Comparison of ENCODE assay signal across 24 cellular contexts in genomic region chr6:81381382-81381916, GRCh38.
A peak's percentile ranks its signal among the peaks of the same experiment; 100 is the strongest.
DNase-seq lines count a peak whose midpoint lies in the region; ATAC-seq, FAIRE-seq and TF ChIP-seq lines count a peak whose summit lies in the region.
"Had no signal": no experiment of that assay in that cellular context is flagged by ENCODE, and none has a peak within 500 bp of the region (broad histone marks: within the 10 kb centered on the region; RNA-seq: fewer than 3 reads in every experiment).

No MANE protein-coding gene starts in this region.

- no peak for FAIRE-seq in pancreas (lab: Jason Lieb, UNC)
- FAIRE-seq: A549, D721Med, GM12891, GM18507 had no signal

- ATAC-seq in pancreas = peak; percentile 55 to 63 (median 60)
- ATAC-seq in HG03442 (IDR thresholded peaks at IDR 0.05; ENCODE audit: unreplicated experiment) = no peak
- ATAC-seq: A549, GM23338 had no signal

- no peak overlapping the region for H3K4me2 ChIP-seq in hepatocyte
- H3K4me2 ChIP-seq: A549; BLaER1 treated with 17β-estradiol and CSF1 and Interleukin-3, amounts not matched to agents 10 nM and 100 nM; GM23338 had no signal

- no peak overlapping the region for H3K9ac ChIP-seq in liver (ENCODE audit: low read depth in 1 of 2, low read length in 2 of 2)
- H3K9ac ChIP-seq: BLaER1 treated with 17β-estradiol and CSF1 and Interleukin-3, amounts not matched to agents 10 nM and 100 nM had no signal

- no peaks in the 10 kb centered on the region for H3K79me2 ChIP-seq in hepatocyte

- H3K9me2 ChIP-seq in hepatocyte (replicated peaks; ENCODE audit: insufficient read depth) = no peaks in the 10 kb centered on the region

- H4K20me1 ChIP-seq in hepatocyte (ENCODE audit: insufficient read depth, poor library complexity, severe bottlenecking) = no peaks in the 10 kb centered on the region
- H4K20me1 ChIP-seq: BLaER1 treated with 17β-estradiol and CSF1 and Interleukin-3, amounts not matched to agents 10 nM and 100 nM had no signal

- H3K4me1 ChIP-seq in hepatocyte (ENCODE audit: insufficient read depth) (no peaks in the 10 kb centered on the region), liver (ENCODE audit: control insufficient read depth in 4 of 4, insufficient read depth in 4 of 4, low read length in 3 of 4) (peaks cover 2 to 11% (median 8%) of the 10 kb centered on the region in 4 donors), pancreas (peaks cover 0 to 5% (median 0%) of the 10 kb centered on the region in 3 donors)
- H3K4me1 ChIP-seq: A549; BLaER1 treated with 17β-estradiol and CSF1 and Interleukin-3, amounts not matched to agents 10 nM and 100 nM had no signal

- no peak for TF ChIP-seq RAD21 in liver (IDR thresholded peaks at IDR 0.05)

- peak; percentile 17 for DNase-seq in HuH-7 (ENCODE audit: low spot score)
- DNase-seq in hepatocyte (ENCODE audit: low spot score) = no peak
- DNase-seq in pancreas = no peak
- DNase-seq in HCEC 1CT = no peak
- DNase-seq in hippocampal formation (lab: John Stamatoyannopoulos, UW) = no peak
- DNase-seq: 8988T; ACHN; AML-193; BE2C; CD4-positive, alpha-beta T cell; CD8-positive, alpha-beta memory T cell; DMS 273 treated with DMSO at 0.1 percent for 48 hours; DMS79; GF-D8; H9; HFFc6 had no signal

- H2AFZ ChIP-seq in hepatocyte = no peak overlapping the region
- H2AFZ ChIP-seq: GM23338 had no signal

- H3K27me3 ChIP-seq in hepatocyte (no peaks in the 10 kb centered on the region), liver (ENCODE audit: control insufficient read depth in 4 of 4, insufficient read depth in 4 of 4, low read length in 3 of 4) (no peaks in the 10 kb centered on the region), pancreas (no peaks in the 10 kb centered on the region)
- H3K27me3 ChIP-seq: BE2C; BLaER1 treated with 17β-estradiol and CSF1 and Interleukin-3, amounts not matched to agents 10 nM and 100 nM had no signal

- H3K9me3 ChIP-seq in hepatocyte (ENCODE audit: low read depth) (no peaks in the 10 kb centered on the region), liver (ENCODE audit: control insufficient read depth in 4 of 4, low read length in 3 of 4) (no peaks in the 10 kb centered on the region), pancreas (no peaks in the 10 kb centered on the region)
- H3K9me3 ChIP-seq: A549; BE2C; BLaER1 treated with 17β-estradiol and CSF1 and Interleukin-3, amounts not matched to agents 10 nM and 100 nM had no signal

- intact Hi-C loops in pancreas (cut with DNase I) = no loop called here

- H3K4me3 ChIP-seq in hepatocyte = no peak overlapping the region
- no peak overlapping the region for H3K4me3 ChIP-seq in liver (ENCODE audit: low read depth in 1 of 3, low read length in 3 of 3)
- no peak overlapping the region for H3K4me3 ChIP-seq in pancreas
- H3K4me3 ChIP-seq: A549; BLaER1 treated with 17β-estradiol and CSF1 and Interleukin-3, amounts not matched to agents 10 nM and 100 nM; GM23338 had no signal

- WGBS in hepatocyte (ENCODE audit: low lambda C conversion rate, missing lambda C conversion rate) = 87% methylated on average over 1 of the region's 1 CpG
- 89% methylated on average over 1 of the region's 1 CpG for WGBS in liver
- WGBS in pancreas, 2 donors = 97% methylated on average over 1 of the region's 1 CpG

- no peaks in the 10 kb centered on the region for H3K36me3 ChIP-seq in hepatocyte (replicated peaks; ENCODE audit: insufficient read depth, low read depth)
- H3K36me3 ChIP-seq in liver (ENCODE audit: control insufficient read depth in 4 of 4, insufficient read depth in 3 of 4, low read depth in 1 of 4, low read length in 3 of 4) = no peaks in the 10 kb centered on the region
- no peaks in the 10 kb centered on the region for H3K36me3 ChIP-seq in pancreas
- H3K36me3 ChIP-seq: BE2C; BLaER1 treated with 17β-estradiol and CSF1 and Interleukin-3, amounts not matched to agents 10 nM and 100 nM had no signal

- H3K27ac ChIP-seq in hepatocyte (peak overlapping the region; percentile 24), liver (ENCODE audit: low read depth in 1 of 2, low read length in 2 of 2) (no peak overlapping the region), pancreas (no peak overlapping the region)
- H3K27ac ChIP-seq: A549; BLaER1 treated with 17β-estradiol and CSF1 and Interleukin-3, amounts not matched to agents 10 nM and 100 nM had no signal

- no peak for TF ChIP-seq CTCF in hepatocyte (IDR thresholded peaks at IDR 0.05; ENCODE audit: poor library complexity)
- no peak for TF ChIP-seq CTCF in liver (IDR thresholded peaks at IDR 0.05; ENCODE audit: low read depth, low read length, missing input control)
- TF ChIP-seq CTCF in pancreas (IDR thresholded peaks at IDR 0.05) = no peak

TF ChIP-seq in liver, 16 proteins besides CTCF, POLR2A, EP300 and RAD21:
- TF ChIP-seq SP1 (IDR thresholded peaks at IDR 0.05) = peak; percentile 63
- peak; percentile 52 to 65 for TF ChIP-seq HNF4A (conservative IDR thresholded peaks at IDR 0.05)
- no peak for TF ChIP-seq NR2F2 (IDR thresholded peaks at IDR 0.05)
- TF ChIP-seq RXRA (IDR thresholded peaks at IDR 0.05) = peak; percentile 25 to 36
